37 cellular contexts compared by ENCODE assay signal in genomic region chr1:208516780-208517179, GRCh38.
DNase-seq lines count a peak whose midpoint lies in the region; ATAC-seq, FAIRE-seq and TF ChIP-seq lines count a peak whose summit lies in the region.
"Had no signal": no experiment of that assay in that cellular context is flagged by ENCODE, and none has a peak within 500 bp of the region (broad histone marks: within the 10 kb centered on the region; RNA-seq: fewer than 3 reads in every experiment).

No MANE protein-coding gene starts in this region.

- TF ChIP-seq EP300 in HepG2 (IDR thresholded peaks at IDR 0.05; ENCODE audit: low read depth in 2 of 2, low read length in 2 of 2) (no peak), HepG2 (CRISPR knock-in tag; IDR thresholded peaks at IDR 0.05; ENCODE audit: borderline replicate concordance) (no peak)

- H3K27ac ChIP-seq in right atrium auricular region (no peak overlapping the region), HepG2 (ENCODE audit: extremely low read length, insufficient read depth, low read length) (no peak overlapping the region), right lobe of liver (no peak overlapping the region)
- H3K27ac ChIP-seq: 22Rv1; A549; BLaER1; BLaER1 treated with 17β-estradiol and CSF1 and Interleukin-3, amounts not matched to agents 10 nM and 100 nM; C4-2B had no signal

- no peak overlapping the region for H2AFZ ChIP-seq in HepG2 (ENCODE audit: low read length)

- no peak for TF ChIP-seq POLR2A in HepG2 (IDR thresholded peaks at IDR 0.05; ENCODE audit: insufficient read depth in 1 of 2, low read depth in 2 of 2, low read length in 2 of 2)
- TF ChIP-seq POLR2A in right lobe of liver (IDR thresholded peaks at IDR 0.05), result no peak

- BruUV-seq in HepG2 (replicated peaks; lab: Mats Ljungman, UMichigan), result no TSS peak

- no peaks in the 10 kb centered on the region for H3K27me3 ChIP-seq in right atrium auricular region
- no peaks in the 10 kb centered on the region; a peak in 1 of 5 replicates for H3K27me3 ChIP-seq in HepG2 (ENCODE audit: control insufficient read depth in 1 of 2, insufficient read depth in 2 of 2, low read length in 2 of 2)
- H3K27me3 ChIP-seq in right lobe of liver, result no peaks in the 10 kb centered on the region
- H3K27me3 ChIP-seq: BE2C; BLaER1; BLaER1 treated with 17β-estradiol and CSF1 and Interleukin-3, amounts not matched to agents 10 nM and 100 nM had no signal

- POLR2A ChIA-PET in HepG2 (lab: Yijun Ruan, JAX), result no interaction called here

- CTCF ChIA-PET in HepG2 (lab: Yijun Ruan, JAX; ENCODE audit: low intra/inter-chr PET ratio, low total read pairs), result no interaction called here

- no peak for TF ChIP-seq RAD21 in HepG2 (CRISPR knock-in tag; IDR thresholded peaks at IDR 0.05)

- H3K4me3 ChIP-seq in right atrium auricular region (no peak overlapping the region), HepG2 (replicated peaks in 1 of 3; ENCODE audit: insufficient read depth in 1 of 3, low read depth in 2 of 3, low read length in 3 of 3) (no peak overlapping the region), right lobe of liver (no peak overlapping the region)
- H3K4me3 ChIP-seq: A549; BLaER1; BLaER1 treated with 17β-estradiol and CSF1 and Interleukin-3, amounts not matched to agents 10 nM and 100 nM had no signal

- H3K79me2 ChIP-seq in HepG2 (ENCODE audit: insufficient read depth, low read length), result no peaks in the 10 kb centered on the region

- intact Hi-C loops in left ventricle myocardium superior (cut with micrococcal nuclease), result no loop called here
- intact Hi-C loops in HepG2 (cut with micrococcal nuclease; ENCODE audit: unreplicated experiment), result no loop called here
- intact Hi-C loops in right lobe of liver (cut with DNase I), result no loop called here

- FAIRE-seq in HepG2 (lab: Jason Lieb, UNC), result no peak
- FAIRE-seq: A204.1, A549, D721Med had no signal

- H3K4me1 ChIP-seq in right atrium auricular region (no peaks in the 10 kb centered on the region), HepG2 (ENCODE audit: insufficient read depth, low read length) (no peaks in the 10 kb centered on the region), right lobe of liver (no peaks in the 10 kb centered on the region)
- H3K4me1 ChIP-seq: A549, Caco-2 had no signal

- no peaks in the 10 kb centered on the region for H4K20me1 ChIP-seq in HepG2 (ENCODE audit: insufficient read depth, low read length)
- H4K20me1 ChIP-seq: BLaER1; BLaER1 treated with 17β-estradiol and CSF1 and Interleukin-3, amounts not matched to agents 10 nM and 100 nM had no signal

- no peak overlapping the region for H3K4me2 ChIP-seq in HepG2 (ENCODE audit: low read depth, low read length)
- H3K4me2 ChIP-seq: A549; BLaER1; BLaER1 treated with 17β-estradiol and CSF1 and Interleukin-3, amounts not matched to agents 10 nM and 100 nM had no signal

- TF ChIP-seq CTCF in right atrium auricular region (IDR thresholded peaks at IDR 0.05) (no peak), HepG2 (CRISPR knock-in tag; IDR thresholded peaks at IDR 0.05) (no peak), right lobe of liver (IDR thresholded peaks at IDR 0.05) (no peak), osteocyte (IDR thresholded peaks at IDR 0.05) (no peak)

- no peak overlapping the region for H3K4me3 Mint-ChIP-seq in osteocyte (ENCODE audit: unreplicated experiment)
- H3K4me3 Mint-ChIP-seq: B cell; CD14-positive monocyte; CD4-positive, alpha-beta memory T cell; CD4-positive, alpha-beta T cell; CD4-positive, CD25-positive, alpha-beta regulatory T cell; CD8-positive, alpha-beta memory T cell; CD8-positive, alpha-beta T cell had no signal

- DNase-seq in right atrium auricular region (ENCODE audit: low spot score), result peak; percentile 32
- DNase-seq in left ventricle myocardium superior, result no peak
- DNase-seq in HepG2 (ENCODE audit: low spot score), result no peak
- DNase-seq in right lobe of liver, result no peak
- peak; percentile 1 for DNase-seq in mucosa of gallbladder (ENCODE audit: low spot score)
- DNase-seq in osteocyte (ENCODE audit: extremely low spot score, unreplicated experiment), result peak; percentile 57
- DNase-seq: 8988T; ACHN; AML-193; BE2C; C1 segment of cervical spinal cord; Caco-2; Calu3; CD4-positive, alpha-beta memory T cell; CD4-positive, alpha-beta T cell; CD4-positive, CD25-positive, alpha-beta regulatory T cell; CD8-positive, alpha-beta memory T cell; CD8-positive, alpha-beta T cell; COR-L47; DMS 273 treated with DMSO at 0.1 percent for 48 hours; DMS153; DMS53; DMS79; DMS79 treated with DMSO at 0.1 percent for 48 hours; DND-41; EL had no signal

- no peak overlapping the region for H3K9ac ChIP-seq in HepG2 (ENCODE audit: insufficient read depth, low read depth, low read length)
- H3K9ac ChIP-seq: BLaER1; BLaER1 treated with 17β-estradiol and CSF1 and Interleukin-3, amounts not matched to agents 10 nM and 100 nM had no signal

- H3K36me3 Mint-ChIP-seq in osteocyte (ENCODE audit: unreplicated experiment), result no peaks in the 10 kb centered on the region
- H3K36me3 Mint-ChIP-seq: CD14-positive monocyte; CD4-positive, alpha-beta memory T cell; CD4-positive, CD25-positive, alpha-beta regulatory T cell; CD8-positive, alpha-beta memory T cell; CD8-positive, alpha-beta T cell had no signal

- no peaks in the 10 kb centered on the region for H3K36me3 ChIP-seq in right atrium auricular region
- H3K36me3 ChIP-seq in HepG2 (replicated peaks in 1 of 2; ENCODE audit: control insufficient read depth in 1 of 2, insufficient read depth in 2 of 2, low read length in 2 of 2), result no peaks in the 10 kb centered on the region
- H3K36me3 ChIP-seq in right lobe of liver, result no peaks in the 10 kb centered on the region
- H3K36me3 ChIP-seq: BE2C; BLaER1; BLaER1 treated with 17β-estradiol and CSF1 and Interleukin-3, amounts not matched to agents 10 nM and 100 nM had no signal

- ATAC-seq in left ventricle myocardium superior, result no peak
- no peak for ATAC-seq in HepG2
- ATAC-seq in right lobe of liver, result no peak
- ATAC-seq in GM21360 (IDR thresholded peaks at IDR 0.05; ENCODE audit: unreplicated experiment), result no peak
- ATAC-seq in HG03457 (IDR thresholded peaks at IDR 0.05; ENCODE audit: unreplicated experiment), result no peak
- ATAC-seq: A549; CD8-positive, alpha-beta T cell had no signal

- no peaks in the 10 kb centered on the region for H3K9me3 Mint-ChIP-seq in osteocyte (ENCODE audit: unreplicated experiment)
- H3K9me3 Mint-ChIP-seq: CD8-positive, alpha-beta T cell had no signal

- H3K9me3 ChIP-seq in right atrium auricular region (no peaks in the 10 kb centered on the region), HepG2 (ENCODE audit: low read length) (no peaks in the 10 kb centered on the region), right lobe of liver (no peaks in the 10 kb centered on the region)
- H3K9me3 ChIP-seq: A549, BE2C, Caco-2 had no signal

- no peak overlapping the region for H3K27ac Mint-ChIP-seq in osteocyte (ENCODE audit: unreplicated experiment)
- H3K27ac Mint-ChIP-seq: B cell; CD14-positive monocyte; CD4-positive, alpha-beta memory T cell; CD4-positive, alpha-beta T cell; CD4-positive, CD25-positive, alpha-beta regulatory T cell; CD8-positive, alpha-beta memory T cell; CD8-positive, alpha-beta T cell had no signal

- H3K27me3 Mint-ChIP-seq in osteocyte (ENCODE audit: unreplicated experiment), result peaks cover 3% of the 10 kb centered on the region
- H3K27me3 Mint-ChIP-seq: B cell; CD4-positive, alpha-beta memory T cell; CD4-positive, CD25-positive, alpha-beta regulatory T cell; CD8-positive, alpha-beta memory T cell had no signal

- H3K4me1 Mint-ChIP-seq in osteocyte (ENCODE audit: unreplicated experiment), result no peaks in the 10 kb centered on the region
- H3K4me1 Mint-ChIP-seq: B cell; CD14-positive monocyte; CD4-positive, alpha-beta memory T cell; CD4-positive, CD25-positive, alpha-beta regulatory T cell had no signal

- WGBS in HepG2 (ENCODE audit: low lambda C conversion rate), result 29% methylated on average over 4 of the region's 5 CpGs
- 55% methylated on average over 1 of the region's 5 CpGs for WGBS in right lobe of liver (ENCODE audit: insufficient coverage, low coverage, low lambda C conversion rate, missing lambda C conversion rate)

- in situ Hi-C loops in HepG2 (cut with HindIII; ENCODE audit: extremely low pct_ligation_motif_present, low pct_unique_long_range_greater_than_20kb), result no loop called here

TF ChIP-seq in HepG2, 621 proteins besides CTCF, POLR2A, EP300 and RAD21:
- no peak for TF ChIP-seq MAFG (CRISPR knock-in tag; IDR thresholded peaks at IDR 0.05)
- peak; percentile 55 for TF ChIP-seq CREB1 (IDR thresholded peaks at IDR 0.05)
- no peak for TF ChIP-seq CREB1 (CRISPR knock-in tag; IDR thresholded peaks at IDR 0.05)

Comparison
In these comparisons a context has a peak if more than half of its experiments do, and no peak if none do; other contexts are left out.
1. DNase-seq: peak in right atrium auricular region (single experiment), mucosa of gallbladder (single experiment) and osteocyte (single experiment); none in left ventricle myocardium superior (single experiment), HepG2 (single experiment) and right lobe of liver (0 of 3).